Comparison of ENCODE assay signal across 1 cellular context in the genomic region with DNA sequence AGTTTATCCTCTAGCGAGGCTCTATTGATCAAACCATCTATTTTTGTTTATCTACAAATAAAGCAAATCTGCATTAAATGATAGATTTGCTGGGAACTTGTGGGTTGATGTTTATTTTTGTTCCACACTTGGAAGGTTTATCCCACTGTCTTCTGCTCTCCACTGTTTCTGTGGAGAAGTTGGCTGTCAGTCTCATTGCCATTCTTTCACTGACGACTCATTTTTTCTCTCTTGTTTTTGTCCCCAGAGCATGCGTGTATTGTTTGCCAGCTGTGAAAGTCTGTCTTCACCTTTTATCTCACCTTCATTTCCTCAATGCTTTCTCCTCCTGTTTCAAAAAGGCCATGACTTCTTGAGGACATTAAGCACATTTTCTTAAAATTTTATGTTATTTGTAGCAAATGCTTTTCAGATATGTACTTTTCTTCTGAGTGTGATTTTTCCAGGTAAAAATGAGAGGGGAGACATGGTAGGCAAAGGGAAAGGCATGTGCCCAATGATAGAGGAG.
TF ChIP-seq lines count a peak whose summit lies in the region.

No MANE protein-coding gene starts in this region.

TF ChIP-seq in SK-N-SH, 30 proteins besides CTCF, POLR2A, EP300 and RAD21 (continued from another document):
- no peak for TF ChIP-seq REST (IDR thresholded peaks at IDR 0.05; ENCODE audit: low read depth, low read length)
